22 cellular contexts compared by ENCODE assay signal in genomic region chr17:49776864-49777263, GRCh38. TPM values are rescaled to one million over a fixed set of nuclear protein-coding genes. Genes with fewer than 3 reads are reported as not detected.
DNase-seq lines count a peak whose midpoint lies in the region; ATAC-seq and TF ChIP-seq lines count a peak whose summit lies in the region.
"Had no signal": no experiment of that assay in that cellular context is flagged by ENCODE, and none has a peak within 500 bp of the region (broad histone marks: within the 10 kb centered on the region; RNA-seq: fewer than 3 reads in every experiment).

No MANE protein-coding gene starts in this region.

- H3K27me3 Mint-ChIP-seq in neural progenitor cell (ENCODE audit: insufficient read depth, low read depth), result peaks cover 9% of the 10 kb centered on the region
- H3K27me3 Mint-ChIP-seq: activated CD4-positive, alpha-beta T cell treated with anti-CD3 and anti-CD28 coated beads for 36 hours; activated CD8-positive, alpha-beta memory T cell treated with anti-CD3 and anti-CD28 coated beads, Interleukin-2, amount 10 ng/mL, durations not matched to agents 7 days and 5 days; central memory CD8-positive, alpha-beta T cell had no signal

- no peaks in the 10 kb centered on the region for H3K9me3 Mint-ChIP-seq in neural progenitor cell
- H3K9me3 Mint-ChIP-seq: central memory CD8-positive, alpha-beta T cell; neural crest cell; stimulated activated naive B cell treated with anti-CD40 and anti-IgM and Interleukin-4, amounts not matched to agents 10 μg/mL and 1 μg/mL and 100 μg/mL, for 72 hours had no signal

- no peaks in the 10 kb centered on the region for H3K79me2 ChIP-seq in neural progenitor cell (ENCODE audit: low read depth)
- H3K79me2 ChIP-seq: hepatocyte had no signal

- DNase-seq in ascending aorta (ENCODE audit: low spot score in 2 of 2), result peak in 1 of 2 donors; percentile 76
- DNase-seq in fibroblast of the aortic adventitia (ENCODE audit: low read depth), result peak; percentile 65
- no peak for DNase-seq in neural progenitor cell (ENCODE audit: low spot score)
- DNase-seq in activated CD4-positive, CD25-positive, alpha-beta regulatory T cell (lab: John Stamatoyannopoulos, UW), result no peak
- no peak for DNase-seq in NCI-H2081 (lab: John Stamatoyannopoulos, UW)
- DNase-seq: activated CD4-positive, alpha-beta T cell treated with anti-CD3 and anti-CD28 coated beads for 36 hours; activated CD8-positive, alpha-beta memory T cell treated with anti-CD3 and anti-CD28 coated beads, Interleukin-2, amount 10 ng/mL, durations not matched to agents 7 days and 5 days; activated effector memory CD4-positive, alpha-beta T cell treated with anti-CD3 and anti-CD28 coated beads, Interleukin-2, amount 50 U/mL, for 16 hours; adrenal gland; CD4-positive, CD25-positive, alpha-beta regulatory T cell; DMS 273 treated with DMSO at 0.1 percent for 48 hours; midbrain; NCI-H1105; NCI-H510A treated with DMSO at 0.1 percent for 48 hours; RPMI8226; stimulated activated naive B cell treated with anti-CD40 and anti-IgM and Interleukin-4, amounts not matched to agents 10 μg/mL and 1 μg/mL and 100 μg/mL, for 72 hours had no signal

- H3K4me1 ChIP-seq in ascending aorta (peaks cover 18 to 48% of the 10 kb centered on the region in 2 donors), neural progenitor cell (peaks cover 20% of the 10 kb centered on the region), thymus (ENCODE audit: control insufficient read depth, insufficient read depth, low read length) (no peaks in the 10 kb centered on the region)

- no peaks in the 10 kb centered on the region for H4K20me1 ChIP-seq in neural progenitor cell (ENCODE audit: low read depth)

- intact Hi-C loops in ascending aorta (cut with DNase I), result loop anchor here (1.0 kb wide), 2 partner anchors 13 to 36 kb away; partner anchors contain the start of gene FAM117A

- H3K27ac ChIP-seq in ascending aorta, result peak overlapping the region; percentile 89
- H3K27ac ChIP-seq in neural progenitor cell, result no peak overlapping the region
- H3K27ac ChIP-seq in thymus (ENCODE audit: low read depth), result peak overlapping the region; percentile 18
- H3K27ac ChIP-seq: hepatocyte had no signal

- H3K4me3 ChIP-seq in ascending aorta (peak overlapping the region in 1 of 2 donors; percentile 48), fibroblast of the aortic adventitia (ENCODE audit: low read depth, low read length) (no peak overlapping the region), neural progenitor cell (no peak overlapping the region), thymus (ENCODE audit: low read length) (no peak overlapping the region)
- H3K4me3 ChIP-seq: adrenal gland, hepatocyte had no signal

- H3K9me3 ChIP-seq in ascending aorta (no peaks in the 10 kb centered on the region), neural progenitor cell (ENCODE audit: low read depth) (no peaks in the 10 kb centered on the region), thymus (ENCODE audit: control insufficient read depth) (no peaks in the 10 kb centered on the region)
- H3K9me3 ChIP-seq: adrenal gland had no signal

- H3K9ac ChIP-seq in neural progenitor cell, result no peak overlapping the region

- 93% methylated on average over 5 of the region's 5 CpGs for WGBS in thymus

- H3K4me2 ChIP-seq in neural progenitor cell, result peak overlapping the region; percentile 31
- H3K4me2 ChIP-seq: hepatocyte had no signal

- peak overlapping the region; percentile 95 for H3K27ac Mint-ChIP-seq in neural progenitor cell
- H3K27ac Mint-ChIP-seq: activated CD4-positive, alpha-beta T cell treated with anti-CD3 and anti-CD28 coated beads for 36 hours; activated CD8-positive, alpha-beta memory T cell treated with anti-CD3 and anti-CD28 coated beads, Interleukin-2, amount 10 ng/mL, durations not matched to agents 7 days and 5 days; CD4-positive, CD25-positive, alpha-beta regulatory T cell had no signal

- H3F3A ChIP-seq in neural progenitor cell (ENCODE audit: low read depth), result peaks cover 9% of the 10 kb centered on the region

- no peak overlapping the region for H2AFZ ChIP-seq in neural progenitor cell (replicated peaks)
- H2AFZ ChIP-seq: hepatocyte had no signal

- H3K36me3 ChIP-seq in ascending aorta, result no peaks in the 10 kb centered on the region
- H3K36me3 ChIP-seq in neural progenitor cell, result no peaks in the 10 kb centered on the region
- H3K36me3 ChIP-seq in thymus (ENCODE audit: control insufficient read depth, insufficient read depth), result no peaks in the 10 kb centered on the region
- H3K36me3 ChIP-seq: adrenal gland had no signal

- TF ChIP-seq CTCF in ascending aorta (IDR thresholded peaks at IDR 0.05), result no peak
- TF ChIP-seq CTCF in fibroblast of the aortic adventitia (IDR thresholded peaks at IDR 0.05; ENCODE audit: insufficient read depth, low read length), result no peak
- no peak for TF ChIP-seq CTCF in neural progenitor cell (IDR thresholded peaks at IDR 0.05)

- H3K27me3 ChIP-seq in ascending aorta (no peaks in the 10 kb centered on the region), neural progenitor cell (no peaks in the 10 kb centered on the region), thymus (ENCODE audit: control insufficient read depth, insufficient read depth) (no peaks in the 10 kb centered on the region)
- H3K27me3 ChIP-seq: adrenal gland, hepatocyte had no signal

- peak overlapping the region; percentile 43 for H3K4me3 Mint-ChIP-seq in neural progenitor cell
- H3K4me3 Mint-ChIP-seq: activated CD4-positive, alpha-beta T cell treated with anti-CD3 and anti-CD28 coated beads for 36 hours; activated CD8-positive, alpha-beta memory T cell treated with anti-CD3 and anti-CD28 coated beads, Interleukin-2, amount 10 ng/mL, durations not matched to agents 7 days and 5 days; CD4-positive, CD25-positive, alpha-beta regulatory T cell; central memory CD8-positive, alpha-beta T cell; stimulated activated naive B cell treated with anti-CD40 and anti-IgM and Interleukin-4, amounts not matched to agents 10 μg/mL and 1 μg/mL and 100 μg/mL, for 72 hours had no signal

- ATAC-seq in HG03469 (IDR thresholded peaks at IDR 0.05; ENCODE audit: unreplicated experiment), result no peak
- ATAC-seq in HG02938 (IDR thresholded peaks at IDR 0.05; ENCODE audit: unreplicated experiment), result no peak
- ATAC-seq: activated CD4-positive, alpha-beta T cell treated with anti-CD3 and anti-CD28 coated beads for 36 hours; activated CD8-positive, alpha-beta memory T cell treated with anti-CD3 and anti-CD28 coated beads, Interleukin-2, amount 10 ng/mL, durations not matched to agents 7 days and 5 days; stimulated activated naive B cell treated with anti-CD40 and anti-IgM and Interleukin-4, amounts not matched to agents 10 μg/mL and 1 μg/mL and 100 μg/mL, for 72 hours had no signal

- no peaks in the 10 kb centered on the region for H3K36me3 Mint-ChIP-seq in neural progenitor cell
- H3K36me3 Mint-ChIP-seq: activated CD8-positive, alpha-beta memory T cell treated with anti-CD3 and anti-CD28 coated beads, Interleukin-2, amount 10 ng/mL, durations not matched to agents 7 days and 5 days; CD4-positive, CD25-positive, alpha-beta regulatory T cell; stimulated activated naive B cell treated with anti-CD40 and anti-IgM and Interleukin-4, amounts not matched to agents 10 μg/mL and 1 μg/mL and 100 μg/mL, for 72 hours had no signal

- H3K4me1 Mint-ChIP-seq in neural progenitor cell, result peaks cover 38% of the 10 kb centered on the region

RNA-seq across cellular contexts. Expression of gene KAT7, which starts 11.6 kb away (rescaled TPM):
- 46.6 TPM for total RNA-seq in ascending aorta
- 21.5 and 33.5 TPM in 2 replicates for total RNA-seq in fibroblast of the aortic adventitia (ENCODE audit: low replicate concordance)
- 125 and 139 TPM in 2 replicates for total RNA-seq in neural progenitor cell (ENCODE audit: low replicate concordance)
- polyA plus RNA-seq in thymus, result 14.2 TPM

RNA-seq across cellular contexts. Expression of gene FAM117A, which starts 12.9 kb away (rescaled TPM):
- total RNA-seq in ascending aorta (25.4 TPM), fibroblast of the aortic adventitia (ENCODE audit: low replicate concordance) (1.1 TPM in 2 replicates), neural progenitor cell (ENCODE audit: low replicate concordance) (14.6 and 29.5 TPM in 2 replicates)
- polyA plus RNA-seq in thymus, result 13.6 TPM
